In genomic region chr9:22208846-22209585, GRCh38 we compare ENCODE assay signal across 8 cellular contexts.
DNase-seq lines count a peak whose midpoint lies in the region; ATAC-seq and TF ChIP-seq lines count a peak whose summit lies in the region.

No MANE protein-coding gene starts in this region.

- no peak overlapping the region for H3K9ac ChIP-seq in endodermal cell (ENCODE audit: extremely low read depth, low read length, poor library complexity, severe bottlenecking)

- no peaks in the 10 kb centered on the region for H3K9me3 ChIP-seq in endodermal cell (ENCODE audit: control insufficient read depth, low read length)

- DNase-seq in activated CD4-positive, alpha-beta T cell treated with anti-CD3 and anti-CD28 coated beads, Interleukin-2, amount 10 ng/mL, durations not matched to agents 24 days and 14 days = no peak
- no peak for DNase-seq in activated CD4-positive, alpha-beta T cell treated with anti-CD3 and anti-CD28 coated beads for 1 hour
- DNase-seq in M059J (ENCODE audit: low read depth) (peak; percentile 66), brain microvascular endothelial cell (no peak), HuH-7.5 (ENCODE audit: low spot score) (no peak), endodermal cell (no peak)

- no peaks in the 10 kb centered on the region for H3K36me3 Mint-ChIP-seq in activated CD4-positive, alpha-beta T cell treated with anti-CD3 and anti-CD28 coated beads, Interleukin-2, amount 10 ng/mL, durations not matched to agents 24 days and 14 days (ENCODE audit: low read depth)
- H3K36me3 Mint-ChIP-seq in endodermal cell (ENCODE audit: low read depth) = no peaks in the 10 kb centered on the region

- H3K4me3 ChIP-seq in brain microvascular endothelial cell (ENCODE audit: low read depth, low read length) (no peak overlapping the region), skin epidermis (no peak overlapping the region), endodermal cell (ENCODE audit: low read length) (no peak overlapping the region)

- H3K27me3 Mint-ChIP-seq in activated CD4-positive, alpha-beta T cell treated with anti-CD3 and anti-CD28 coated beads, Interleukin-2, amount 10 ng/mL, durations not matched to agents 24 days and 14 days = peaks cover 21% of the 10 kb centered on the region
- no peaks in the 10 kb centered on the region for H3K27me3 Mint-ChIP-seq in endodermal cell (ENCODE audit: insufficient read depth)

- H3K4me1 Mint-ChIP-seq in activated CD4-positive, alpha-beta T cell treated with anti-CD3 and anti-CD28 coated beads, Interleukin-2, amount 10 ng/mL, durations not matched to agents 24 days and 14 days = peaks cover 19% of the 10 kb centered on the region
- peaks cover 13% of the 10 kb centered on the region for H3K4me1 Mint-ChIP-seq in endodermal cell

- H3K9me3 Mint-ChIP-seq in activated CD4-positive, alpha-beta T cell treated with anti-CD3 and anti-CD28 coated beads, Interleukin-2, amount 10 ng/mL, durations not matched to agents 24 days and 14 days = peaks cover 3% of the 10 kb centered on the region
- no peaks in the 10 kb centered on the region for H3K9me3 Mint-ChIP-seq in endodermal cell

- H3K4me3 Mint-ChIP-seq in activated CD4-positive, alpha-beta T cell treated with anti-CD3 and anti-CD28 coated beads, Interleukin-2, amount 10 ng/mL, durations not matched to agents 24 days and 14 days = peak overlapping the region; percentile 40
- no peak overlapping the region for H3K4me3 Mint-ChIP-seq in endodermal cell

- H3K27me3 ChIP-seq in brain microvascular endothelial cell (replicated peaks) = no peaks in the 10 kb centered on the region
- no peaks in the 10 kb centered on the region for H3K27me3 ChIP-seq in endodermal cell (ENCODE audit: control insufficient read depth, insufficient read depth, low read length, poor library complexity, severe bottlenecking)

- no peak for ATAC-seq in GM21367 (IDR thresholded peaks at IDR 0.05; ENCODE audit: unreplicated experiment)

- whole genome bisulfite sequencing in endodermal cell (ENCODE audit: insufficient coverage in 1 of 2, insufficient read length in 1 of 2), 2 experiments = 100% methylated on average over 1 of the region's 1 CpG; no CpG with 5 or more reads in 1 of the 2 experiments

- in situ Hi-C loops in brain microvascular endothelial cell (cut with HindIII; ENCODE audit: low pct_ligation_motif_present, low sequenced_read_pairs) = no loop called here

- H3K27ac Mint-ChIP-seq in activated CD4-positive, alpha-beta T cell treated with anti-CD3 and anti-CD28 coated beads, Interleukin-2, amount 10 ng/mL, durations not matched to agents 24 days and 14 days = no peak overlapping the region
- H3K27ac Mint-ChIP-seq in endodermal cell = no peak overlapping the region

- intact Hi-C loops in activated CD4-positive, alpha-beta T cell treated with anti-CD3 and anti-CD28 coated beads, Interleukin-2, amount 10 ng/mL, durations not matched to agents 24 days and 14 days (cut with micrococcal nuclease) = loop anchor here (2.0 kb wide), 1 partner anchor 60 kb away; no protein-coding TSS in a partner anchor

- peak overlapping the region; percentile 32 for H3K27ac ChIP-seq in brain microvascular endothelial cell
- H3K27ac ChIP-seq in skin epidermis = peak overlapping the region in 15 of 21 experiments; percentile 23 to 76 (median 60)
- H3K27ac ChIP-seq in endodermal cell (ENCODE audit: low read depth, low read length) = no peak overlapping the region

- H3K36me3 ChIP-seq in brain microvascular endothelial cell (replicated peaks) (no peaks in the 10 kb centered on the region), endodermal cell (ENCODE audit: control insufficient read depth, insufficient read depth, low read length) (no peaks in the 10 kb centered on the region)

- H3K4me1 ChIP-seq in endodermal cell (ENCODE audit: control insufficient read depth, insufficient read depth, low read length) = peaks cover 3% of the 10 kb centered on the region

- TF ChIP-seq CTCF in brain microvascular endothelial cell (IDR thresholded peaks at IDR 0.05; ENCODE audit: low read depth, low read length, missing control alignments) = no peak
- no peak for TF ChIP-seq CTCF in endodermal cell (conservative IDR thresholded peaks at IDR 0.05)
